Comparison of ENCODE assay signal across 26 cellular contexts in genomic region chr6:31713465-31713864, GRCh38. TPM values are rescaled to one million over a fixed set of nuclear protein-coding genes. Genes with fewer than 3 reads are reported as not detected.
DNase-seq lines count a peak whose midpoint lies in the region; ATAC-seq and TF ChIP-seq lines count a peak whose summit lies in the region.
"Had no signal": no experiment of that assay in that cellular context is flagged by ENCODE, and none has a peak within 500 bp of the region (broad histone marks: within the 10 kb centered on the region; RNA-seq: fewer than 3 reads in every experiment).

No MANE protein-coding gene starts in this region.

- H3K23ac ChIP-seq in neuronal stem cell (ENCODE audit: low read depth, low read length, poor library complexity), result no peak overlapping the region

- ATAC-seq in HG03469 (IDR thresholded peaks at IDR 0.05; ENCODE audit: unreplicated experiment), result no peak
- ATAC-seq: activated CD4-positive, CD25-positive, alpha-beta regulatory T cell treated with anti-CD3 and anti-CD28 coated beads, Interleukin-2, amount 50 U/mL, for 24 hours had no signal

- H3K9me3 ChIP-seq in BLaER1 (no peaks in the 10 kb centered on the region), KOPT-K1 (ENCODE audit: insufficient read depth, low read length, poor library complexity, severe bottlenecking) (no peaks in the 10 kb centered on the region), hepatocyte (ENCODE audit: low read depth) (no peaks in the 10 kb centered on the region), neuronal stem cell (replicated peaks in 1 of 2; ENCODE audit: control insufficient read depth in 2 of 2, insufficient read depth in 1 of 2, low read depth in 1 of 2, low read length in 2 of 2) (no peaks in the 10 kb centered on the region), breast epithelium (no peaks in the 10 kb centered on the region)
- H3K9me3 ChIP-seq: right atrium auricular region, thoracic aorta had no signal

- H3K4me3 ChIP-seq in BLaER1 (no peak overlapping the region), hepatocyte (no peak overlapping the region), neuronal stem cell (ENCODE audit: low read length in 2 of 2) (no peak overlapping the region), breast epithelium (no peak overlapping the region)
- H3K4me3 ChIP-seq: dorsolateral prefrontal cortex, right atrium auricular region, thoracic aorta had no signal

- H3K27ac ChIP-seq in BLaER1 (peak overlapping the region; percentile 63; the same call in 1 of the 2 replicates), KOPT-K1 (ENCODE audit: low read depth, low read length, poor library complexity, severe bottlenecking) (peak overlapping the region; percentile 11), hepatocyte (peak overlapping the region; percentile 90), neuronal stem cell (replicated peaks; ENCODE audit: low read length) (no peak overlapping the region), breast epithelium (no peak overlapping the region)
- H3K27ac ChIP-seq: dorsolateral prefrontal cortex, parathyroid adenoma, right atrium auricular region, thoracic aorta had no signal

- peak overlapping the region; percentile 40 for H2AK5ac ChIP-seq in neuronal stem cell (ENCODE audit: low read depth, low read length)

- H3K14ac ChIP-seq in neuronal stem cell (ENCODE audit: low read length), result no peak overlapping the region

- WGBS in hepatocyte (ENCODE audit: low lambda C conversion rate, missing lambda C conversion rate), result 59% methylated on average over 4 of the region's 4 CpGs
- WGBS in neuronal stem cell (ENCODE audit: extremely low coverage in 2 of 2, insufficient read length in 2 of 2, insufficient replicate concordance in 1 of 2), 2 donors, result no CpG with 5 or more reads among the region's 4 CpGs

- H2BK5ac ChIP-seq in neuronal stem cell (ENCODE audit: low read length), result no peak overlapping the region

- no peak overlapping the region for H3K4ac ChIP-seq in neuronal stem cell (ENCODE audit: low read length)

- H2AFZ ChIP-seq in hepatocyte (peak overlapping the region; percentile 55), neuronal stem cell (ENCODE audit: low read length) (peak overlapping the region; percentile 84)

- no peaks in the 10 kb centered on the region for H3K27me3 ChIP-seq in BLaER1
- H3K27me3 ChIP-seq in hepatocyte, result no peaks in the 10 kb centered on the region
- peaks cover 0 to 8% (median 0%) of the 10 kb centered on the region in 3 experiments for H3K27me3 ChIP-seq in neuronal stem cell (ENCODE audit: control insufficient read depth in 3 of 3, insufficient read depth in 3 of 3, low read depth in 1 of 3, low read length in 3 of 3)
- no peaks in the 10 kb centered on the region for H3K27me3 ChIP-seq in breast epithelium
- H3K27me3 ChIP-seq: dorsolateral prefrontal cortex, right atrium auricular region had no signal

- no peak overlapping the region for H4K91ac ChIP-seq in neuronal stem cell (ENCODE audit: low read depth, low read length, poor library complexity)

- H2BK12ac ChIP-seq in neuronal stem cell (ENCODE audit: low read length), result no peak overlapping the region

- H3K18ac ChIP-seq in neuronal stem cell (ENCODE audit: low read length), result peak overlapping the region; percentile 73

- intact Hi-C loops in breast epithelium (cut with DNase I; ENCODE audit: low total_unique reads), result no loop called here

- no peak overlapping the region for H4K8ac ChIP-seq in neuronal stem cell (ENCODE audit: low read depth, low read length)

- no peaks in the 10 kb centered on the region for H3K79me1 ChIP-seq in neuronal stem cell (ENCODE audit: low read depth, low read length)

- H3K4me2 ChIP-seq in BLaER1, result peak overlapping the region; percentile 55
- H3K4me2 ChIP-seq in hepatocyte, result peak overlapping the region; percentile 60
- no peak overlapping the region for H3K4me2 ChIP-seq in neuronal stem cell (ENCODE audit: insufficient read depth, low read length, poor library complexity, severe bottlenecking)

- no peaks in the 10 kb centered on the region for H3K9me2 ChIP-seq in hepatocyte (replicated peaks; ENCODE audit: insufficient read depth)

- TF ChIP-seq POLR2A in breast epithelium (IDR thresholded peaks at IDR 0.05), result no peak

- H3K4me1 ChIP-seq in BLaER1 (peaks cover 64% of the 10 kb centered on the region), hepatocyte (ENCODE audit: insufficient read depth) (peaks cover 25% of the 10 kb centered on the region), neuronal stem cell (ENCODE audit: control insufficient read depth in 2 of 2, insufficient read depth in 1 of 2, low read depth in 1 of 2, low read length in 2 of 2) (peaks cover 13 to 17% of the 10 kb centered on the region in 2 donors), breast epithelium (peaks cover 3 to 6% of the 10 kb centered on the region in 2 donors)
- H3K4me1 ChIP-seq: right atrium auricular region had no signal

- DNase-seq in hepatocyte (ENCODE audit: low spot score), result no peak
- DNase-seq in neuronal stem cell (ENCODE audit: low spot score), result no peak
- no peak for DNase-seq in breast epithelium (ENCODE audit: low spot score in 2 of 2)
- DNase-seq in KG1 (lab: John Stamatoyannopoulos, UW), result no peak
- no peak for DNase-seq in nucleus accumbens (lab: John Stamatoyannopoulos, UW)
- DNase-seq: activated CD4-positive, alpha-beta memory T cell treated with anti-CD3 and anti-CD28 coated beads, Interleukin-2, amount 10 ng/mL, durations not matched to agents 7 days and 5 days; activated naive CD8-positive, alpha-beta T cell treated with anti-CD3 and anti-CD28 coated beads, Interleukin-2, amount 10 ng/mL, durations not matched to agents 7 days and 5 days; CD8-positive, alpha-beta memory T cell; dorsolateral prefrontal cortex; NCI-H1092; NCI-H2029; stimulated activated CD4-positive, alpha-beta T cell treated with anti-CD3 and anti-CD28 coated beads, Interleukin-12 subunit alpha, Interleukin-12 subunit beta, amount 100 ng/mL, for 4 hours; stimulated activated naive CD4-positive, alpha-beta T cell treated with Interleukin-2 at 50 U/mL for 16 hours had no signal

- H4K20me1 ChIP-seq in BLaER1, result no peaks in the 10 kb centered on the region
- H4K20me1 ChIP-seq in hepatocyte (ENCODE audit: insufficient read depth, poor library complexity, severe bottlenecking), result no peaks in the 10 kb centered on the region

- no peaks in the 10 kb centered on the region for H3K79me2 ChIP-seq in hepatocyte
- H3K79me2 ChIP-seq: parathyroid adenoma had no signal

- TF ChIP-seq CTCF in hepatocyte (IDR thresholded peaks at IDR 0.05; ENCODE audit: poor library complexity), result no peak
- no peak for TF ChIP-seq CTCF in breast epithelium (IDR thresholded peaks at IDR 0.05)

- H3K36me3 ChIP-seq in BLaER1 (no peaks in the 10 kb centered on the region), KOPT-K1 (ENCODE audit: insufficient read depth, low read length) (no peaks in the 10 kb centered on the region), hepatocyte (replicated peaks; ENCODE audit: insufficient read depth, low read depth) (no peaks in the 10 kb centered on the region), neuronal stem cell (replicated peaks in 1 of 2; ENCODE audit: control insufficient read depth in 2 of 2, insufficient read depth in 2 of 2, low read length in 2 of 2) (no peaks in the 10 kb centered on the region), breast epithelium (no peaks in the 10 kb centered on the region)
- H3K36me3 ChIP-seq: right atrium auricular region, thoracic aorta had no signal

- H3K9ac ChIP-seq in BLaER1 (no peak overlapping the region), neuronal stem cell (ENCODE audit: low read depth, low read length, poor library complexity) (no peak overlapping the region)
- H3K9ac ChIP-seq: parathyroid adenoma had no signal

- no peak overlapping the region for H2BK120ac ChIP-seq in neuronal stem cell (ENCODE audit: low read depth, low read length)

- peak overlapping the region; percentile 7 for H2BK15ac ChIP-seq in neuronal stem cell (ENCODE audit: low read length)

RNA-seq across cellular contexts. Expression of gene LY6G6D, which starts 1.7 kb away (rescaled TPM):
- total RNA-seq in hepatocyte, result 1.3 TPM in 1 of 2 replicates, not detected in the other
- polyA plus RNA-seq in hepatocyte, result 1.2 and 3.0 TPM in 2 replicates
- polyA plus RNA-seq in neuronal stem cell (2013, experiment 1 of 2), result not detected
- polyA plus RNA-seq in neuronal stem cell (2013, experiment 2 of 2), result not detected
- not detected for total RNA-seq in breast epithelium
- total RNA-seq: A172; activated CD4-positive, alpha-beta memory T cell treated with anti-CD3 and anti-CD28 coated beads, Interleukin-2, amount 10 ng/mL, durations not matched to agents 7 days and 5 days; activated naive CD8-positive, alpha-beta T cell treated with anti-CD3 and anti-CD28 coated beads, Interleukin-2, amount 10 ng/mL, durations not matched to agents 7 days and 5 days; astrocyte; CD8-positive, alpha-beta memory T cell; G401; HT1080; lung microvascular endothelial cell; myocyte; right atrium auricular region; thoracic aorta had no signal
- polyA plus RNA-seq: CD8-positive, alpha-beta memory T cell had no signal

RNA-seq across cellular contexts. Expression of gene LY6G6F, which starts 6.8 kb away (rescaled TPM):
- total RNA-seq in hepatocyte, result not detected in 2 replicates
- polyA plus RNA-seq in hepatocyte, result not detected in 2 replicates
- not detected for polyA plus RNA-seq in neuronal stem cell (2013, experiment 1 of 2)
- not detected for polyA plus RNA-seq in neuronal stem cell (2013, experiment 2 of 2)
- not detected for total RNA-seq in breast epithelium
- total RNA-seq: A172; activated CD4-positive, alpha-beta memory T cell treated with anti-CD3 and anti-CD28 coated beads, Interleukin-2, amount 10 ng/mL, durations not matched to agents 7 days and 5 days; activated naive CD8-positive, alpha-beta T cell treated with anti-CD3 and anti-CD28 coated beads, Interleukin-2, amount 10 ng/mL, durations not matched to agents 7 days and 5 days; astrocyte; CD8-positive, alpha-beta memory T cell; dorsolateral prefrontal cortex; HT1080; lung microvascular endothelial cell; myocyte; right atrium auricular region; thoracic aorta had no signal
- polyA plus RNA-seq: CD8-positive, alpha-beta memory T cell had no signal

RNA-seq across cellular contexts. Expression of gene LY6G6C, which starts 8.1 kb away (rescaled TPM):
- total RNA-seq in hepatocyte (not detected in 2 replicates), breast epithelium (not detected)
- polyA plus RNA-seq in hepatocyte, result 0.30 and 0.39 TPM in 2 replicates
- polyA plus RNA-seq in neuronal stem cell (2013, experiment 1 of 2), result 0.57 TPM
- polyA plus RNA-seq in neuronal stem cell (2013, experiment 2 of 2), result 0.66 TPM
- total RNA-seq: A172; activated CD4-positive, alpha-beta memory T cell treated with anti-CD3 and anti-CD28 coated beads, Interleukin-2, amount 10 ng/mL, durations not matched to agents 7 days and 5 days; activated naive CD8-positive, alpha-beta T cell treated with anti-CD3 and anti-CD28 coated beads, Interleukin-2, amount 10 ng/mL, durations not matched to agents 7 days and 5 days; CD8-positive, alpha-beta memory T cell; G401; HT1080; lung microvascular endothelial cell; myocyte; thoracic aorta had no signal
- polyA plus RNA-seq: CD8-positive, alpha-beta memory T cell had no signal

RNA-seq across cellular contexts. Expression of gene MPIG6B, which starts 9.7 kb away (rescaled TPM):
- total RNA-seq in hepatocyte (not detected in 2 replicates), breast epithelium (under 1 TPM in 1 of 3 donors, not detected in 2; 0.16 TPM)
- 0.33 TPM in 1 of 2 replicates, not detected in the other for polyA plus RNA-seq in hepatocyte
- not detected for polyA plus RNA-seq in neuronal stem cell (2013, experiment 1 of 2)
- not detected for polyA plus RNA-seq in neuronal stem cell (2013, experiment 2 of 2)
- total RNA-seq: A172; activated CD4-positive, alpha-beta memory T cell treated with anti-CD3 and anti-CD28 coated beads, Interleukin-2, amount 10 ng/mL, durations not matched to agents 7 days and 5 days; astrocyte; CD8-positive, alpha-beta memory T cell; G401; HT1080; lung microvascular endothelial cell; myocyte; thoracic aorta had no signal

RNA-seq across cellular contexts. Expression of gene ABHD16A, which starts 10.3 kb away (rescaled TPM):
- total RNA-seq in hepatocyte (63.2 and 66.8 TPM in 2 replicates), breast epithelium (10 to 100 TPM; 42.6 to 62.6 (median 50.5) TPM)
- polyA plus RNA-seq in hepatocyte, result 81.3 and 94.7 TPM in 2 replicates
- 32.8 TPM for polyA plus RNA-seq in neuronal stem cell (2013, experiment 1 of 2)
- 34.1 TPM for polyA plus RNA-seq in neuronal stem cell (2013, experiment 2 of 2)

Comparison
In these comparisons a context has a peak if more than half of its experiments do, and no peak if none do; other contexts are left out.
1. H3K27ac ChIP-seq: peak in BLaER1 (single experiment), KOPT-K1 (single experiment) and hepatocyte (single experiment); none in neuronal stem cell (single experiment) and breast epithelium (0 of 2).